23 cellular contexts compared by ENCODE assay signal in genomic region chr19:33634361-33635091, GRCh38. TPM values are rescaled to one million over a fixed set of nuclear protein-coding genes. Genes with fewer than 3 reads are reported as not detected.
DNase-seq lines count a peak whose midpoint lies in the region; ATAC-seq and TF ChIP-seq lines count a peak whose summit lies in the region.
"Had no signal": no experiment of that assay in that cellular context is flagged by ENCODE, and none has a peak within 500 bp of the region (broad histone marks: within the 10 kb centered on the region; RNA-seq: fewer than 3 reads in every experiment).

No MANE protein-coding gene starts in this region.

- no peaks in the 10 kb centered on the region for H3K79me1 ChIP-seq in neuronal stem cell (ENCODE audit: low read depth, low read length)

- H2BK5ac ChIP-seq in neuronal stem cell (ENCODE audit: low read length): no peak overlapping the region

- no peak overlapping the region for H4K91ac ChIP-seq in neuronal stem cell (ENCODE audit: low read depth, low read length, poor library complexity)

- no peak overlapping the region for H3K18ac ChIP-seq in neuronal stem cell (ENCODE audit: low read length)

- no peak overlapping the region for H3K9ac ChIP-seq in neuronal stem cell (ENCODE audit: low read depth, low read length, poor library complexity)
- H3K9ac ChIP-seq: BLaER1 had no signal

- peak overlapping the region; percentile 13 for H3K27ac ChIP-seq in neuronal stem cell (replicated peaks; ENCODE audit: low read length)
- H3K27ac ChIP-seq in gastroesophageal sphincter: no peak overlapping the region
- H3K27ac ChIP-seq: BLaER1, Peyer's patch, SJSA1 had no signal

- no peak overlapping the region for H2BK12ac ChIP-seq in neuronal stem cell (ENCODE audit: low read length)

- intact Hi-C loops in cardiac septum (cut with DNase I) (no loop called here), left ventricle myocardium superior (cut with micrococcal nuclease) (no loop called here)

- H3K36me3 ChIP-seq in neuronal stem cell (replicated peaks in 1 of 2; ENCODE audit: control insufficient read depth in 2 of 2, insufficient read depth in 2 of 2, low read length in 2 of 2) (no peaks in the 10 kb centered on the region), gastroesophageal sphincter (no peaks in the 10 kb centered on the region)
- H3K36me3 ChIP-seq: BLaER1, Peyer's patch, SJSA1 had no signal

- TF ChIP-seq EP300 in gastroesophageal sphincter (IDR thresholded peaks at IDR 0.05): no peak

- H3K9me3 ChIP-seq in neuronal stem cell (replicated peaks in 1 of 2; ENCODE audit: control insufficient read depth in 2 of 2, insufficient read depth in 1 of 2, low read depth in 1 of 2, low read length in 2 of 2): no peaks in the 10 kb centered on the region
- H3K9me3 ChIP-seq in gastroesophageal sphincter: no peaks in the 10 kb centered on the region
- H3K9me3 ChIP-seq: BLaER1, Peyer's patch, SJSA1 had no signal

- H2AFZ ChIP-seq in neuronal stem cell (ENCODE audit: low read length): no peak overlapping the region

- no peak overlapping the region for H4K8ac ChIP-seq in neuronal stem cell (ENCODE audit: low read depth, low read length)

- H3K27me3 ChIP-seq in neuronal stem cell (ENCODE audit: control insufficient read depth in 3 of 3, insufficient read depth in 3 of 3, low read depth in 1 of 3, low read length in 3 of 3) (peaks cover 0 to 37% (median 0%) of the 10 kb centered on the region in 3 experiments), gastroesophageal sphincter (peaks cover 85% of the 10 kb centered on the region)
- H3K27me3 ChIP-seq: BLaER1, Peyer's patch had no signal

- ATAC-seq in left ventricle myocardium superior (no peak), gastroesophageal sphincter (no peak)

- H2BK15ac ChIP-seq in neuronal stem cell (ENCODE audit: low read length): no peak overlapping the region

- no peak overlapping the region for H2AK5ac ChIP-seq in neuronal stem cell (ENCODE audit: low read depth, low read length)

- no peak for TF ChIP-seq POLR2A in gastroesophageal sphincter (IDR thresholded peaks at IDR 0.05)

- DNase-seq in cardiac septum (ENCODE audit: low spot score): peak; percentile 38
- no peak for DNase-seq in left ventricle myocardium superior
- peak; percentile 68 for DNase-seq in cerebellum (ENCODE audit: low spot score)
- DNase-seq in neuronal stem cell (ENCODE audit: low spot score): no peak
- DNase-seq in ureter (ENCODE audit: low spot score): peak; percentile 10
- no peak for DNase-seq in NCI-H1105 (lab: John Stamatoyannopoulos, UW)
- DNase-seq in NCI-H2029 (lab: John Stamatoyannopoulos, UW): no peak
- DNase-seq: CD4-positive, alpha-beta T cell; COR-L47; DMS 273 treated with DMSO at 0.1 percent for 48 hours; DND-41; H7; Kasumi-1; NCI-H1436; NCI-H187 treated with DMSO at 0.1 percent for 48 hours; NCI-H226; NCI-H510A treated with DMSO at 0.1 percent for 48 hours; NCI-H748 treated with DMSO at 0.1 percent for 48 hours had no signal

- TF ChIP-seq CTCF in gastroesophageal sphincter (IDR thresholded peaks at IDR 0.05): no peak

- H3K4me1 ChIP-seq in neuronal stem cell (ENCODE audit: control insufficient read depth in 2 of 2, insufficient read depth in 1 of 2, low read depth in 1 of 2, low read length in 2 of 2) (no peaks in the 10 kb centered on the region), gastroesophageal sphincter (no peaks in the 10 kb centered on the region)
- H3K4me1 ChIP-seq: BLaER1, Peyer's patch, SJSA1 had no signal

- no peak overlapping the region for H3K4me2 ChIP-seq in neuronal stem cell (ENCODE audit: insufficient read depth, low read length, poor library complexity, severe bottlenecking)
- H3K4me2 ChIP-seq: BLaER1 had no signal

- no peak overlapping the region for H3K4ac ChIP-seq in neuronal stem cell (ENCODE audit: low read length)

- H2BK120ac ChIP-seq in neuronal stem cell (ENCODE audit: low read depth, low read length): no peak overlapping the region

- H3K14ac ChIP-seq in neuronal stem cell (ENCODE audit: low read length): peak overlapping the region; percentile 2

- WGBS in neuronal stem cell (ENCODE audit: extremely low coverage in 2 of 2, insufficient read length in 2 of 2, insufficient replicate concordance in 1 of 2), 2 donors: no CpG with 5 or more reads among the region's 14 CpGs
- 65 to 69% methylated on average over 4 to 5 of the region's 14 CpGs for WGBS in gastroesophageal sphincter (ENCODE audit: low coverage in 1 of 2), 2 donors

- H3K4me3 ChIP-seq in neuronal stem cell (ENCODE audit: low read length in 2 of 2): no peak overlapping the region
- no peak overlapping the region for H3K4me3 ChIP-seq in gastroesophageal sphincter
- H3K4me3 ChIP-seq: BLaER1, Peyer's patch, SJSA1 had no signal

- H3K23ac ChIP-seq in neuronal stem cell (ENCODE audit: low read depth, low read length, poor library complexity): no peak overlapping the region

RNA-seq across cellular contexts. Expression of gene CHST8, which starts 12.8 kb away (rescaled TPM):
- total RNA-seq in cardiac septum (0.27 TPM), left ventricle myocardium superior (not detected), cerebellum (7.3 TPM), ureter (0.89 TPM), gastroesophageal sphincter (under 1 TPM in 3 of 4 donors, not detected in 1; 0.16 to 0.66 (median 0.54) TPM)
- 0.57 TPM for polyA plus RNA-seq in neuronal stem cell (2013, experiment 1 of 2)
- polyA plus RNA-seq in neuronal stem cell (2013, experiment 2 of 2): 0.69 TPM
- total RNA-seq: CD4-positive, alpha-beta T cell; MCF 10A; SJSA1 had no signal

Comparison
In these comparisons a context has a peak if more than half of its experiments do, and no peak if none do; other contexts are left out.
1. DNase-seq: peak in cardiac septum (single experiment), cerebellum (single experiment) and ureter (single experiment); none in left ventricle myocardium superior (single experiment), neuronal stem cell (single experiment), NCI-H1105 (single experiment) and NCI-H2029 (single experiment).